ENCODE assay signal across 11 cellular contexts in genomic region chr12:65074932-65075331, GRCh38. TPM values are rescaled to one million over a fixed set of nuclear protein-coding genes. Genes with fewer than 3 reads are reported as not detected.
DNase-seq lines count a peak whose midpoint lies in the region; ATAC-seq and TF ChIP-seq lines count a peak whose summit lies in the region.
"Had no signal": no experiment of that assay in that cellular context is flagged by ENCODE, and none has a peak within 500 bp of the region (broad histone marks: within the 10 kb centered on the region; RNA-seq: fewer than 3 reads in every experiment).

No MANE protein-coding gene starts in this region.

- H3K27ac Mint-ChIP-seq in memory B cell = no peak overlapping the region
- H3K27ac Mint-ChIP-seq: activated T-helper 1 cell treated with anti-CD3 and anti-CD28 coated beads, Interleukin-12 subunit alpha, Interleukin-12 subunit beta, Interleukin-2, Interleukin-4 antibody, amounts not matched to agents 30 ng/mL and 10 ng/mL and 1 ng/mL, durations not matched to agents 14 hours and 24 hours and 36 hours had no signal

- no peaks in the 10 kb centered on the region for H3K36me3 Mint-ChIP-seq in memory B cell

- H3K4me1 Mint-ChIP-seq in memory B cell = peaks cover 4% of the 10 kb centered on the region

- peak; percentile 36 for DNase-seq in SW480 (ENCODE audit: low spot score)
- DNase-seq in memory B cell (ENCODE audit: low spot score in 2 of 2) = no peak
- no peak for DNase-seq in occipital lobe (lab: John Stamatoyannopoulos, UW)
- DNase-seq in T-helper 9 cell = no peak
- DNase-seq: amniotic stem cell, NCI-H146 had no signal

- peaks cover 7% of the 10 kb centered on the region for H3K27me3 Mint-ChIP-seq in memory B cell

- no peaks in the 10 kb centered on the region for H3K9me3 Mint-ChIP-seq in memory B cell
- H3K9me3 Mint-ChIP-seq: activated T-helper 1 cell treated with anti-CD3 and anti-CD28 coated beads, Interleukin-12 subunit alpha, Interleukin-12 subunit beta, Interleukin-2, Interleukin-4 antibody, amounts not matched to agents 30 ng/mL and 10 ng/mL and 1 ng/mL, durations not matched to agents 14 hours and 24 hours and 36 hours had no signal

- no peak overlapping the region for H3K4me3 Mint-ChIP-seq in memory B cell
- H3K4me3 Mint-ChIP-seq: activated T-helper 1 cell treated with anti-CD3 and anti-CD28 coated beads, Interleukin-12 subunit alpha, Interleukin-12 subunit beta, Interleukin-2, Interleukin-4 antibody, amounts not matched to agents 30 ng/mL and 10 ng/mL and 1 ng/mL, durations not matched to agents 14 hours and 24 hours and 36 hours had no signal

- TF ChIP-seq CTCF in GM12873 (IDR thresholded peaks at IDR 0.05; ENCODE audit: insufficient read depth, low read depth, low read length, missing control alignments) = peak; percentile 45

- peak; percentile 75 for ATAC-seq in HG02798 (IDR thresholded peaks at IDR 0.05; ENCODE audit: poor library complexity, unreplicated experiment)
- ATAC-seq in memory B cell (ENCODE audit: low read depth) = peak; percentile 54
- ATAC-seq in HG03175 (IDR thresholded peaks at IDR 0.05; ENCODE audit: unreplicated experiment) = no peak
- ATAC-seq: esophagus mucosa had no signal

RNA-seq across cellular contexts. Expression of gene WIF1, which starts 46.2 kb away (rescaled TPM):
- total RNA-seq in occipital lobe = 4.1 TPM
- total RNA-seq: activated T-helper 1 cell treated with anti-CD3 and anti-CD28 coated beads, Interleukin-12 subunit alpha, Interleukin-12 subunit beta, Interleukin-2, Interleukin-4 antibody, amounts not matched to agents 30 ng/mL and 10 ng/mL and 1 ng/mL, durations not matched to agents 14 hours and 24 hours and 36 hours had no signal
